ENCODE assay signal across 13 cellular contexts in the genomic region with DNA sequence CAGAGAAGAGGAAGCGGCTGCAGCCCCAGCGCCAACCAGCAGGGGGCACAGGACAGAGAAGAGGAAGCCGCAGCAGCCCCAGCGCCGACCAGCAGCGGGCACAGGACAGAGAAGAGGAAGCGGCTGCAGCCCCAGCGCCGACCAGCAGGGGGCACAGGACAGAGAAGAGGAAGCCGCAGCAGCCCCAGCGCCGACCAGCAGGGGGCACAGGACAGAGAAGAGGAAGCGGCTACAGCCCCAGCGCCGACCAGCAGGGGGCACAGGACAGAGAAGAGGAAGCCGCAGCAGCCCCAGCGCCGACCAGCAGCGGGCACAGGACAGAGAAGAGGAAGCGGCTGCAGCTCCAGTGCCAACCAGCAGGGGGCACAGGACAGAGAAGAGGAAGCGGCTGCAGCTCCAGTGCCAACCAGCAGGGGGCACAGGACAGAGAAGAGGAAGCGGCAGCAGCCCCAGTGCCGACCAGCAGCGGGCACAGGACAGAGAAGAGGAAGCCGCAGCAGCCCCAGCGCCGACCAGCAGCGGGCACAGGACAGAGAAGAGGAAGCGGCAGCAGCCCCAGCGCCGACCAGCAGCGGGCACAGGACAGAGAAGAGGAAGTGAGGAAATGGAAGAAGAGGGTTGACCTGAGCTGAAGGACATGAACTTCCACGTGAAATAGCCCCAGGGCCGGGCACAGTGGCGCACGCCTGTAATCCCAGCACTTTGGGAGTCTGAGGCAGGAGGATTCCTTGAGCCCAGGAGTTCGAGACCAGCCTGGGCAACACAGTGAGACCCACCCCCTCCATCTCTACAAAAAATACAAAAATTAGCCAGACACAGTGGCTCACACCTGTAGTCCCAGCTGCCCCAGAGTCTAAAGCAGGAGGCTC. TPM values are rescaled to one million over a fixed set of nuclear protein-coding genes. Genes with fewer than 3 reads are reported as not detected.
DNase-seq lines count a peak whose midpoint lies in the region; ATAC-seq, FAIRE-seq and TF ChIP-seq lines count a peak whose summit lies in the region.
"Not testable (repeated sequence)": the region's sequence is repeated elsewhere in the genome, so short reads cannot be mapped to it uniquely, and the experiment has no call there.
"Had no signal": no experiment of that assay in that cellular context is flagged by ENCODE, and none has a peak within 500 bp of the region (broad histone marks: within the 10 kb centered on the region; RNA-seq: fewer than 3 reads in every experiment).

No MANE protein-coding gene starts in this region.

- H3F3A ChIP-seq in PC-9 (ENCODE audit: insufficient read depth, low read depth), result peaks cover 28% of the 10 kb centered on the region

- H3K27ac Mint-ChIP-seq in CD8-positive, alpha-beta memory T cell, result peak overlapping the region in 1 of 8 donors; percentile 11
- not testable (repeated sequence) for H3K27ac Mint-ChIP-seq in activated CD4-positive, alpha-beta memory T cell treated with anti-CD3 and anti-CD28 coated beads, Interleukin-2, amount 10 ng/mL, durations not matched to agents 7 days and 5 days

- not testable (repeated sequence) for H3K36me3 Mint-ChIP-seq in CD8-positive, alpha-beta memory T cell
- peaks cover 11% of the 10 kb centered on the region for H3K36me3 Mint-ChIP-seq in activated CD4-positive, alpha-beta memory T cell treated with anti-CD3 and anti-CD28 coated beads, Interleukin-2, amount 10 ng/mL, durations not matched to agents 7 days and 5 days (ENCODE audit: low read depth)

- TF ChIP-seq EP300 in GM12878 (IDR thresholded peaks at IDR 0.05; ENCODE audit: borderline replicate concordance in 1 of 2, control insufficient read depth in 1 of 2, low read depth in 2 of 2, low read length in 2 of 2), result not testable (repeated sequence)

- intact Hi-C loops in PC-9 (cut with micrococcal nuclease; ENCODE audit: unreplicated experiment); GM12878 (cut with micrococcal nuclease; ENCODE audit: unreplicated experiment); heart right ventricle (cut with DNase I): not testable (repeated sequence)

- not testable (repeated sequence) for TF ChIP-seq RAD21 in GM12878 (IDR thresholded peaks at IDR 0.05; ENCODE audit: insufficient read depth, low read depth, low read length)

- 3% methylated on average over 15 of the region's 37 CpGs for WGBS in GM12878 (ENCODE audit: insufficient coverage, insufficient replicate concordance, low lambda C conversion rate, missing lambda C conversion rate)
- WGBS in heart right ventricle, 2 donors, result 70 to 76% methylated on average over 26 to 28 of the region's 37 CpGs

- not testable (repeated sequence) for H3K27me3 Mint-ChIP-seq in CD8-positive, alpha-beta memory T cell; activated CD4-positive, alpha-beta memory T cell treated with anti-CD3 and anti-CD28 coated beads, Interleukin-2, amount 10 ng/mL, durations not matched to agents 7 days and 5 days

- peak; percentile 30 for TF ChIP-seq CTCF in HFF-Myc (IDR thresholded peaks at IDR 0.05; ENCODE audit: low read depth, low read length, missing control alignments)
- TF ChIP-seq CTCF in PC-9 (conservative IDR thresholded peaks at IDR 0.05), result peak; percentile 58; the same call in 1 of the 2 replicates
- TF ChIP-seq CTCF in GM12878 (IDR thresholded peaks at IDR 0.05 in 2 of 3, conservative IDR thresholded peaks at IDR 0.05 in 1 of 3; ENCODE audit: control insufficient read depth in 2 of 3, extremely low read depth in 1 of 3, insufficient read depth in 1 of 3, low read depth in 3 of 3, low read length in 3 of 3), result peak in 1 of 3 experiments; percentile 49; a peak in 3 of 6 replicates
- TF ChIP-seq CTCF in heart right ventricle (IDR thresholded peaks at IDR 0.05), result peak in 5 of 9 donors; percentile 15 to 58 (median 43)
- peak; percentile 39 for TF ChIP-seq CTCF in neutrophil (IDR thresholded peaks at IDR 0.05)

- H3K9ac ChIP-seq in GM12878 (ENCODE audit: control insufficient read depth, insufficient read depth, low read length), result not testable (repeated sequence)

- not testable (repeated sequence) for H3K79me2 ChIP-seq in PC-9 (ENCODE audit: low read depth); GM12878 (ENCODE audit: control insufficient read depth, insufficient read depth, low read length)

- not testable (repeated sequence) for H3K9me3 Mint-ChIP-seq in CD8-positive, alpha-beta memory T cell
- peaks cover 11% of the 10 kb centered on the region for H3K9me3 Mint-ChIP-seq in activated CD4-positive, alpha-beta memory T cell treated with anti-CD3 and anti-CD28 coated beads, Interleukin-2, amount 10 ng/mL, durations not matched to agents 7 days and 5 days

- RAD21 ChIA-PET in GM12878 (lab: Charles Lee; ENCODE audit: unreplicated experiment), result not testable (repeated sequence)

- H3K4me3 Mint-ChIP-seq in CD8-positive, alpha-beta memory T cell; activated CD4-positive, alpha-beta memory T cell treated with anti-CD3 and anti-CD28 coated beads, Interleukin-2, amount 10 ng/mL, durations not matched to agents 7 days and 5 days: not testable (repeated sequence)

- not testable (repeated sequence) for H3K27ac ChIP-seq in CD8-positive, alpha-beta memory T cell (ENCODE audit: low read depth, low read length); PC-9; GM12878 (ENCODE audit: control insufficient read depth, insufficient read depth); heart right ventricle
- H3K27ac ChIP-seq in neutrophil, result peak overlapping the region; percentile 64

- not testable (repeated sequence) for H3K9me2 ChIP-seq in PC-9 (ENCODE audit: insufficient read depth)

- in situ Hi-C loops in GM12878 (cut with MboI), result not testable (repeated sequence)

- SMC1A ChIA-PET in GM12878 (lab: Charles Lee; ENCODE audit: uncharacterized antibody, unreplicated experiment), result not testable (repeated sequence)

- not testable (repeated sequence) for FAIRE-seq in GM12878 (lab: Jason Lieb, UNC)

- not testable (repeated sequence) for H2AFZ ChIP-seq in PC-9; GM12878 (ENCODE audit: control insufficient read depth, low read depth, low read length)

- peak; percentile 42 to 49 (median 45) for DNase-seq in CD8-positive, alpha-beta memory T cell
- not testable (repeated sequence) for DNase-seq in HFF-Myc (ENCODE audit: extremely low read depth, low read depth); PC-9; heart right ventricle
- peak; percentile 42 for DNase-seq in activated CD4-positive, alpha-beta memory T cell treated with anti-CD3 and anti-CD28 coated beads, Interleukin-2, amount 10 ng/mL, durations not matched to agents 7 days and 5 days
- DNase-seq in GM12878 (ENCODE audit: low read depth, low spot score), result peak; percentile 30
- peak; percentile 10 to 75 (median 68) for DNase-seq in stimulated activated naive CD4-positive, alpha-beta T cell (lab: John Stamatoyannopoulos, UW)

- not testable (repeated sequence) for H3K4me1 ChIP-seq in CD8-positive, alpha-beta memory T cell (ENCODE audit: insufficient read depth, low read length); PC-9 (replicated peaks; ENCODE audit: insufficient read depth); GM12878 (ENCODE audit: control insufficient read depth, insufficient read depth, low read length); heart right ventricle; neutrophil (ENCODE audit: control insufficient read depth in 1 of 2, insufficient read depth in 1 of 2, low read depth in 1 of 2, low read length in 1 of 2)

- TF ChIP-seq POLR2A in GM12878 (IDR thresholded peaks at IDR 0.05; ENCODE audit: low read depth, low read length), result not testable (repeated sequence)

- H3K4me1 Mint-ChIP-seq in CD8-positive, alpha-beta memory T cell; activated CD4-positive, alpha-beta memory T cell treated with anti-CD3 and anti-CD28 coated beads, Interleukin-2, amount 10 ng/mL, durations not matched to agents 7 days and 5 days: not testable (repeated sequence)

- CTCF ChIA-PET in CD8-positive, alpha-beta memory T cell (lab: Charles Lee); PC-9 (lab: Charles Lee): not testable (repeated sequence)
- CTCF ChIA-PET in activated CD4-positive, alpha-beta memory T cell treated with anti-CD3 and anti-CD28 coated beads, Interleukin-2, amount 10 ng/mL, durations not matched to agents 7 days and 5 days (lab: Charles Lee), result interaction anchor here (0.7 to 1.0 kb wide), 2 partner anchors 16 to 53 kb away, joined by 3 read pairs; no protein-coding TSS in a partner anchor
- CTCF ChIA-PET in GM12878 (lab: Yijun Ruan, JAX), result interaction anchor here (0.6 kb wide), 1 partner anchor 111 kb away, joined by 3 read pairs; no protein-coding TSS in a partner anchor

- peak; percentile 40; the same call in 1 of the 3 replicates for ATAC-seq in GM12878
- not testable (repeated sequence) for ATAC-seq in heart right ventricle

- H3K9me3 ChIP-seq in CD8-positive, alpha-beta memory T cell (ENCODE audit: low read length); GM12878 (replicated peaks; ENCODE audit: control insufficient read depth, insufficient read depth, low read length); neutrophil: not testable (repeated sequence)
- H3K9me3 ChIP-seq in PC-9 (ENCODE audit: insufficient read depth, low read depth), result peaks cover 15% of the 10 kb centered on the region
- peaks cover 0 to 25% (median 0%) of the 10 kb centered on the region in 11 donors for H3K9me3 ChIP-seq in heart right ventricle

- POLR2A ChIA-PET in CD8-positive, alpha-beta memory T cell (lab: Charles Lee); PC-9 (lab: Charles Lee; ENCODE audit: unreplicated experiment); activated CD4-positive, alpha-beta memory T cell treated with anti-CD3 and anti-CD28 coated beads, Interleukin-2, amount 10 ng/mL, durations not matched to agents 7 days and 5 days (lab: Charles Lee); GM12878 (lab: Charles Lee): not testable (repeated sequence)

- H4K20me1 ChIP-seq in PC-9 (ENCODE audit: insufficient read depth); GM12878 (ENCODE audit: control insufficient read depth, insufficient read depth): not testable (repeated sequence)

- H3K4me3 ChIP-seq in CD8-positive, alpha-beta memory T cell (ENCODE audit: low read length); HFF-Myc (replicated peaks; ENCODE audit: low read depth, low read length); PC-9; GM12878; heart right ventricle; neutrophil (ENCODE audit: low read depth in 1 of 2, low read length in 1 of 2): not testable (repeated sequence)

- H3K27me3 ChIP-seq in CD8-positive, alpha-beta memory T cell (ENCODE audit: insufficient read depth, low read length, poor library complexity, severe bottlenecking); PC-9 (ENCODE audit: insufficient read depth, low read depth); GM12878 (replicated peaks in 1 of 2; ENCODE audit: control insufficient read depth in 2 of 2, insufficient read depth in 2 of 2, low read length in 1 of 2); heart right ventricle; neutrophil: not testable (repeated sequence)

- H3K36me3 ChIP-seq in CD8-positive, alpha-beta memory T cell (ENCODE audit: insufficient read depth, low read length); PC-9 (ENCODE audit: low read depth); GM12878 (ENCODE audit: control insufficient read depth in 2 of 2, insufficient read depth in 2 of 2, low read length in 1 of 2); neutrophil: not testable (repeated sequence)
- peaks cover 0 to 31% (median 16%) of the 10 kb centered on the region in 9 donors for H3K36me3 ChIP-seq in heart right ventricle

- not testable (repeated sequence) for BruUV-seq in PC-9 (replicated peaks; lab: Mats Ljungman, UMichigan); GM12878 (replicated peaks; lab: Mats Ljungman, UMichigan)

- not testable (repeated sequence) for H3K4me2 ChIP-seq in PC-9
- H3K4me2 ChIP-seq in GM12878 (ENCODE audit: control insufficient read depth, insufficient read depth), result peak overlapping the region; percentile 9; the same call in 1 of the 2 replicates

RNA-seq across cellular contexts. Expression of a gene that starts 26.3 kb away (rescaled TPM):
- not detected for total RNA-seq in CD8-positive, alpha-beta memory T cell
- polyA plus RNA-seq in CD8-positive, alpha-beta memory T cell, result not detected
- total RNA-seq in PC-9 (2021) (not detected in 2 replicates), GM12878 (2014; rRNA removed) (not detected in 2 replicates), GM12878 (2014; rRNA removed; fragmentation: Illumina TruSeq; extraction: Trizol) (not detected in 2 replicates), GM12878 (2021) (not detected in 2 replicates), heart right ventricle (not detected)
- total RNA-seq in activated CD4-positive, alpha-beta memory T cell treated with anti-CD3 and anti-CD28 coated beads, Interleukin-2, amount 10 ng/mL, durations not matched to agents 7 days and 5 days, result not detected
- total RNA-seq in GM12878 (2013; cell fraction: nucleolus; rRNA removed), result not detected in 2 replicates
- not detected for polyA plus RNA-seq in GM12878 (2011; ENCODE audit: low read depth)
- polyA plus RNA-seq in GM12878 (2011; rRNA removed) (not detected in 2 replicates), GM12878 (2014; fragmentation: Illumina TruSeq; extraction: Trizol) (not detected in 2 replicates), GM12878 (2014; fragmentation: Nextera tagmentation; extraction: Ambion mirVana) (not detected), GM12878 (2014; rRNA removed) (not detected in 2 replicates), GM12878 (2016; fragmentation: Nextera tagmentation; extraction: Ambion mirVana) (not detected), heart right ventricle (not detected)
- not detected in 2 replicates for polyA plus RNA-seq in GM12878 (2011; cell fraction: cytosol; rRNA removed)
- not detected in 2 replicates for polyA plus RNA-seq in GM12878 (2011; cell fraction: nucleus; rRNA removed)
- polyA plus RNA-seq in GM12878 (2012), result not detected in 2 replicates
- not detected in 2 replicates for polyA minus RNA-seq in GM12878 (2011; rRNA and poly(A)+ RNA removed)
- polyA minus RNA-seq in GM12878 (2011; cell fraction: cytosol; rRNA and poly(A)+ RNA removed), result not detected in 2 replicates
- polyA minus RNA-seq in GM12878 (2011; cell fraction: nucleus; rRNA and poly(A)+ RNA removed), result not detected in 2 replicates
- total RNA-seq: activated CD8-positive, alpha-beta memory T cell treated with anti-CD3 and anti-CD28 coated beads for 36 hours; cerebellum; gastroesophageal sphincter; lung microvascular endothelial cell; M059J had no signal
